In the genomic region with DNA sequence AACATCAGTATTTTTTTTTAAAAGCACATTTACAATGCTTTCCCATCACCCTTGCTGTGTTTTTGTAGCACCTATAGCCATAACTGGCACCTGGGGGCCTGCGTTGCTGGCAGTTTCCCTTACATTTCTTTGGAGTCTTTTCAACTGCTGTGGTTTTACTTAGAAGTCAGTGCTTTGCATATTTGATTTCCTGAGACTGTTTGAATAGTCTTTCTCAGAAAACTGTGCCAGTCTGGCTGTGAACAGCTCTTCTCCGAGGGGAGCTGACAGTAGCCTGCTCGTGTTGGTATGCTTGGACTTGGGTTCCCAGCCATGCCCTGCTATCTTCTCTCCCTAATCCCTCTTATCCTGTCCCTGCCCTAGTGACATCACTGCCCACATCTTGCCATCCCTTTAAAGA, we compare ENCODE assay signal across 9 cellular contexts.
DNase-seq lines count a peak whose midpoint lies in the region; ATAC-seq and TF ChIP-seq lines count a peak whose summit lies in the region.
"Had no signal": no experiment of that assay in that cellular context is flagged by ENCODE, and none has a peak within 500 bp of the region (broad histone marks: within the 10 kb centered on the region; RNA-seq: fewer than 3 reads in every experiment).

No MANE protein-coding gene starts in this region.

- H3K27me3 Mint-ChIP-seq in immature natural killer cell (ENCODE audit: low read depth in 3 of 3), result peaks cover 0 to 4% (median 0%) of the 10 kb centered on the region in 3 donors

- H3K27ac ChIP-seq in right atrium auricular region, result no peak overlapping the region
- H3K27ac ChIP-seq in aorta (ENCODE audit: low read depth in 1 of 2, low read length in 2 of 2), result no peak overlapping the region

- peaks cover 37 to 48% of the 10 kb centered on the region in 2 donors for H3K4me1 Mint-ChIP-seq in immature natural killer cell

- H3K9me3 ChIP-seq in right atrium auricular region (no peaks in the 10 kb centered on the region), aorta (ENCODE audit: control insufficient read depth, low read length) (no peaks in the 10 kb centered on the region)

- H3K4me3 ChIP-seq in right atrium auricular region (no peak overlapping the region), aorta (ENCODE audit: low read length in 2 of 2) (no peak overlapping the region)
- H3K4me3 ChIP-seq: dorsolateral prefrontal cortex had no signal

- ATAC-seq in GM18499 (IDR thresholded peaks at IDR 0.05; ENCODE audit: insufficient read depth, unreplicated experiment) (peak; percentile 56), HG02943 (IDR thresholded peaks at IDR 0.05; ENCODE audit: low read depth, unreplicated experiment) (peak; percentile 84), aorta (ENCODE audit: low FRiP score) (no peak)

- H3K36me3 ChIP-seq in right atrium auricular region, result no peaks in the 10 kb centered on the region
- no peaks in the 10 kb centered on the region for H3K36me3 ChIP-seq in aorta (ENCODE audit: control insufficient read depth in 1 of 2, insufficient read depth in 2 of 2, low read length in 1 of 2)

- H3K27ac Mint-ChIP-seq in immature natural killer cell, result peak overlapping the region; percentile 61 to 91 (median 84)

- H3K27me3 ChIP-seq in right atrium auricular region (no peaks in the 10 kb centered on the region), aorta (ENCODE audit: control insufficient read depth in 1 of 2, insufficient read depth in 2 of 2, low read length in 1 of 2) (no peaks in the 10 kb centered on the region)
- H3K27me3 ChIP-seq: dorsolateral prefrontal cortex had no signal

- H3K9me3 Mint-ChIP-seq in immature natural killer cell, result no peaks in the 10 kb centered on the region

- TF ChIP-seq CTCF in right atrium auricular region (IDR thresholded peaks at IDR 0.05), result no peak

- intact Hi-C loops in aorta (cut with DNase I), result no loop called here

- no peaks in the 10 kb centered on the region for H3K36me3 Mint-ChIP-seq in immature natural killer cell

- DNase-seq in activated CD4-positive, alpha-beta T cell treated with anti-CD3 and anti-CD28 coated beads for 24 hours (ENCODE audit: low read depth in 2 of 2), result peak; percentile 16 to 18
- DNase-seq in immature natural killer cell (peak; percentile 9 to 35 (median 12)), NCI-H2107 (lab: John Stamatoyannopoulos, UW) (no peak), right atrium auricular region (ENCODE audit: low spot score) (no peak), aorta (no peak), iPS-NIHi11 (ENCODE audit: low spot score) (no peak)

- H3K4me3 Mint-ChIP-seq in immature natural killer cell, result peak overlapping the region; percentile 62 to 82 (median 80)

- H3K4me1 ChIP-seq in right atrium auricular region (no peaks in the 10 kb centered on the region), aorta (ENCODE audit: control insufficient read depth in 1 of 2, insufficient read depth in 2 of 2, low read length in 2 of 2) (no peaks in the 10 kb centered on the region)

- 4 to 12% methylated on average over 3 of the region's 3 CpGs for WGBS in aorta, 2 donors

Comparison
In these comparisons a context has a peak if more than half of its experiments do, and no peak if none do; other contexts are left out.
1. DNase-seq: peak in activated CD4-positive, alpha-beta T cell treated with anti-CD3 and anti-CD28 coated beads for 24 hours (2 of 2) and immature natural killer cell (3 of 3); none in NCI-H2107 (single experiment), right atrium auricular region (single experiment), aorta (0 of 2) and iPS-NIHi11 (single experiment).